In the genomic region with DNA sequence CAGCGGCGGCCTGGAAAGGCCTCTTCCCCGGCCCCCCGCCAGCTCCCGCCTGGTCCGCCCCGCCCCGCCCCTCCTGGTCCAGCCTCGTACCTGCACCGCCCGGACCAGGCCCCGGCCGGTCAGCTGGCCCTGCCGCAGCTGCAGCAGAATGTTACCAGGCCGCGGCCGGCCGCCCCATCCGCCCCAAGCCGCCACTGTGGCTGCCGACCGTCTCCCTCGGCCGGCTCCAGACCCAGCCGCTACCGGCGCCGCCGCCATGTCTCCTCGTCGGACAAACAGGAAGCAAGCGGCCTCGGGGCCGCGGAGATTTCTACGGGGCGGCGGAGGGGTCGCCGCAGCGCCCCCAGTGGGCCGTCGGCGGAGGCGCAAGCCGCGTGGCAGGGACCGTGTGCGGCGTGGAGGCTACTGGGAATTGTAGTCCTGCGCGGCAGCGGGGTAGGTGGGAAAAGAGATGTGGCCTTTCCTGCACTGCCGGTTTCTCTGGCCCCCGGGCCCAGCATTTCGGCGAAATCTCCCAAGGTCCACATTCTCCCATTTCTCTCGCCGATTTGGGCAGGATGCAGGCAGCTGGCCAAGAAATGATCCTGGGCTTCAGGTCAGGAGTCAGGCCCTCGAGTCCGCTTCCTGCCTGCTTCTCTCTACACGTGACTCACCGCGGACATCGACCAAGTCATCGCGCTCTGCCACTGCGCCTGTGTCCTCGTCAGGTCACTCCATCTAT, we compare ENCODE assay signal across 8 cellular contexts. TPM values are rescaled to one million over a fixed set of nuclear protein-coding genes. Genes with fewer than 3 reads are reported as not detected.
A peak's percentile ranks its signal among the peaks of the same experiment; 100 is the strongest.
DNase-seq lines count a peak whose midpoint lies in the region; ATAC-seq and TF ChIP-seq lines count a peak whose summit lies in the region.

A gene with protein sequence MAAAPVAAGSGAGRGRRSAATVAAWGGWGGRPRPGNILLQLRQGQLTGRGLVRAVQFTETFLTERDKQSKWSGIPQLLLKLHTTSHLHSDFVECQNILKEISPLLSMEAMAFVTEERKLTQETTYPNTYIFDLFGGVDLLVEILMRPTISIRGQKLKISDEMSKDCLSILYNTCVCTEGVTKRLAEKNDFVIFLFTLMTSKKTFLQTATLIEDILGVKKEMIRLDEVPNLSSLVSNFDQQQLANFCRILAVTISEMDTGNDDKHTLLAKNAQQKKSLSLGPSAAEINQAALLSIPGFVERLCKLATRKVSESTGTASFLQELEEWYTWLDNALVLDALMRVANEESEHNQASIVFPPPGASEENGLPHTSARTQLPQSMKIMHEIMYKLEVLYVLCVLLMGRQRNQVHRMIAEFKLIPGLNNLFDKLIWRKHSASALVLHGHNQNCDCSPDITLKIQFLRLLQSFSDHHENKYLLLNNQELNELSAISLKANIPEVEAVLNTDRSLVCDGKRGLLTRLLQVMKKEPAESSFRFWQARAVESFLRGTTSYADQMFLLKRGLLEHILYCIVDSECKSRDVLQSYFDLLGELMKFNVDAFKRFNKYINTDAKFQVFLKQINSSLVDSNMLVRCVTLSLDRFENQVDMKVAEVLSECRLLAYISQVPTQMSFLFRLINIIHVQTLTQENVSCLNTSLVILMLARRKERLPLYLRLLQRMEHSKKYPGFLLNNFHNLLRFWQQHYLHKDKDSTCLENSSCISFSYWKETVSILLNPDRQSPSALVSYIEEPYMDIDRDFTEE (minus strand): TSS at position 284 of the 721 bp plus-strand sequence. CDS start 26 bp downstream, at position 258.

- ATAC-seq in GM21825 (IDR thresholded peaks at IDR 0.05; ENCODE audit: unreplicated experiment): peak; percentile 93

- CTCF ChIA-PET in RWPE1 (lab: Yijun Ruan, JAX): interaction anchor here (0.6 to 1.3 kb wide), 9 partner anchors 9 to 1976 kb away, joined by 3 to 5 read pairs (median 4); no protein-coding TSS in a partner anchor

- H3K4me1 ChIP-seq in Karpas-422 (ENCODE audit: low read length): peaks cover 18% of the 10 kb centered on the region
- peaks cover 17% of the 10 kb centered on the region for H3K4me1 ChIP-seq in stomach smooth muscle (ENCODE audit: control insufficient read depth, insufficient read depth, low read length)

- TF ChIP-seq EP300 in neural cell (conservative IDR thresholded peaks at IDR 0.05; ENCODE audit: poor library complexity, severe bottlenecking): peak; percentile 50

- H3K4me2 ChIP-seq in Karpas-422 (ENCODE audit: low read depth, low read length, poor library complexity, severe bottlenecking) (peak within 1 kb of the TSS; percentile 74), neural cell (ENCODE audit: low read length) (peak within 1 kb of the TSS; percentile 100)

- H3K79me2 ChIP-seq in Karpas-422 (ENCODE audit: low read length) (peaks cover 48% of the 10 kb centered on the region), neural cell (replicated peaks; ENCODE audit: insufficient read depth, low read length) (peaks cover 46% of the 10 kb centered on the region)

- H3K36me3 ChIP-seq in Karpas-422 (ENCODE audit: insufficient read depth, low read length) (no peaks in the 10 kb centered on the region), neural cell (ENCODE audit: insufficient read depth, low read length) (no peaks in the 10 kb centered on the region), stomach smooth muscle (ENCODE audit: control insufficient read depth in 2 of 2, insufficient read depth in 2 of 2, low read length in 2 of 2) (no peaks in the 10 kb centered on the region)

- TF ChIP-seq CTCF in RWPE1 (conservative IDR thresholded peaks at IDR 0.05; ENCODE audit: low read depth): peak; percentile 100
- peak; percentile 99 for TF ChIP-seq CTCF in neural cell (IDR thresholded peaks at IDR 0.05; ENCODE audit: poor library complexity, severe bottlenecking)

- H3K9me3 ChIP-seq in Karpas-422 (ENCODE audit: low read length) (no peaks in the 10 kb centered on the region), neural cell (ENCODE audit: low read length) (no peaks in the 10 kb centered on the region), stomach smooth muscle (ENCODE audit: control insufficient read depth in 2 of 2, low read length in 2 of 2) (no peaks in the 10 kb centered on the region)

- no peaks in the 10 kb centered on the region for H3K9me2 ChIP-seq in Karpas-422 (replicated peaks; ENCODE audit: insufficient read depth, low read length)
- no peaks in the 10 kb centered on the region for H3K9me2 ChIP-seq in neural cell (ENCODE audit: insufficient read depth, low read length)

- POLR2A ChIA-PET in RWPE1 (lab: Yijun Ruan, JAX; ENCODE audit: low non-redundant PET): interaction anchor here (0.5 kb wide), 2 partner anchors 16 to 55 kb away, joined by 3 read pairs; no protein-coding TSS in a partner anchor

- DNase-seq in ELR (ENCODE audit: low read depth) (peak; percentile 95), Karpas-422 (peak; percentile 96), RWPE1 (ENCODE audit: low spot score) (peak; percentile 95), fibroblast of the conjunctiva (ENCODE audit: low read depth) (peak; percentile 73)
- DNase-seq in activated effector memory CD4-positive, alpha-beta T cell treated with Interleukin-2 at 50 U/mL for 16 hours: peak; percentile 84

- H2AFZ ChIP-seq in Karpas-422 (ENCODE audit: low read length) (peak within 1 kb of the TSS; percentile 91), neural cell (ENCODE audit: low read depth, low read length) (peak within 1 kb of the TSS; percentile 80)

- peak; percentile 64 for TF ChIP-seq RAD21 in neural cell (conservative IDR thresholded peaks at IDR 0.05)

- H3K4me3 ChIP-seq in Karpas-422 (ENCODE audit: low read length): peak within 1 kb of the TSS; percentile 86
- H3K4me3 ChIP-seq in neural cell (ENCODE audit: low read length): peak within 1 kb of the TSS; percentile 97
- H3K4me3 ChIP-seq in stomach smooth muscle (ENCODE audit: low read length in 2 of 2): peak within 1 kb of the TSS; percentile 93 to 97

- no peaks in the 10 kb centered on the region; the same call in 1 of the 2 replicates for H4K20me1 ChIP-seq in Karpas-422 (ENCODE audit: insufficient read depth, low read depth, low read length)
- no peaks in the 10 kb centered on the region for H4K20me1 ChIP-seq in neural cell (ENCODE audit: insufficient read depth)

- H3K9ac ChIP-seq in Karpas-422 (ENCODE audit: low read length) (peak within 1 kb of the TSS; percentile 85), neural cell (ENCODE audit: low read length) (peak within 1 kb of the TSS; percentile 96), stomach smooth muscle (ENCODE audit: low read length in 2 of 2) (peak within 1 kb of the TSS; percentile 95 to 97)

- H3K27ac ChIP-seq in Karpas-422 (ENCODE audit: low read length) (peak within 1 kb of the TSS; percentile 14; the same call in 1 of the 2 replicates), RWPE1 (peak within 1 kb of the TSS; percentile 80), neural cell (ENCODE audit: low read length) (peak within 1 kb of the TSS; percentile 89), stomach smooth muscle (ENCODE audit: low read length) (peak within 1 kb of the TSS; percentile 69)

- no peaks in the 10 kb centered on the region for H3K27me3 ChIP-seq in Karpas-422 (ENCODE audit: low read length)
- H3K27me3 ChIP-seq in neural cell (ENCODE audit: insufficient read depth, low read depth, low read length): no peaks in the 10 kb centered on the region
- H3K27me3 ChIP-seq in stomach smooth muscle (ENCODE audit: control insufficient read depth in 1 of 2, insufficient read depth in 2 of 2, low read length in 2 of 2): no peaks in the 10 kb centered on the region

- H3F3A ChIP-seq in neural cell (ENCODE audit: insufficient read depth, low read length, poor library complexity, severe bottlenecking): no peaks in the 10 kb centered on the region

TF ChIP-seq in neural cell, 6 proteins besides CTCF, POLR2A, EP300 and RAD21:
- TF ChIP-seq, protein P1, sequence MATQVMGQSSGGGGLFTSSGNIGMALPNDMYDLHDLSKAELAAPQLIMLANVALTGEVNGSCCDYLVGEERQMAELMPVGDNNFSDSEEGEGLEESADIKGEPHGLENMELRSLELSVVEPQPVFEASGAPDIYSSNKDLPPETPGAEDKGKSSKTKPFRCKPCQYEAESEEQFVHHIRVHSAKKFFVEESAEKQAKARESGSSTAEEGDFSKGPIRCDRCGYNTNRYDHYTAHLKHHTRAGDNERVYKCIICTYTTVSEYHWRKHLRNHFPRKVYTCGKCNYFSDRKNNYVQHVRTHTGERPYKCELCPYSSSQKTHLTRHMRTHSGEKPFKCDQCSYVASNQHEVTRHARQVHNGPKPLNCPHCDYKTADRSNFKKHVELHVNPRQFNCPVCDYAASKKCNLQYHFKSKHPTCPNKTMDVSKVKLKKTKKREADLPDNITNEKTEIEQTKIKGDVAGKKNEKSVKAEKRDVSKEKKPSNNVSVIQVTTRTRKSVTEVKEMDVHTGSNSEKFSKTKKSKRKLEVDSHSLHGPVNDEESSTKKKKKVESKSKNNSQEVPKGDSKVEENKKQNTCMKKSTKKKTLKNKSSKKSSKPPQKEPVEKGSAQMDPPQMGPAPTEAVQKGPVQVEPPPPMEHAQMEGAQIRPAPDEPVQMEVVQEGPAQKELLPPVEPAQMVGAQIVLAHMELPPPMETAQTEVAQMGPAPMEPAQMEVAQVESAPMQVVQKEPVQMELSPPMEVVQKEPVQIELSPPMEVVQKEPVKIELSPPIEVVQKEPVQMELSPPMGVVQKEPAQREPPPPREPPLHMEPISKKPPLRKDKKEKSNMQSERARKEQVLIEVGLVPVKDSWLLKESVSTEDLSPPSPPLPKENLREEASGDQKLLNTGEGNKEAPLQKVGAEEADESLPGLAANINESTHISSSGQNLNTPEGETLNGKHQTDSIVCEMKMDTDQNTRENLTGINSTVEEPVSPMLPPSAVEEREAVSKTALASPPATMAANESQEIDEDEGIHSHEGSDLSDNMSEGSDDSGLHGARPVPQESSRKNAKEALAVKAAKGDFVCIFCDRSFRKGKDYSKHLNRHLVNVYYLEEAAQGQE (IDR thresholded peaks at IDR 0.05; ENCODE audit: borderline replicate concordance): peak; percentile 70
- peak; percentile 94 for TF ChIP-seq POLR2AphosphoS5 (IDR thresholded peaks at IDR 0.05)
- no peak for TF ChIP-seq EZH2 (IDR thresholded peaks at IDR 0.05; ENCODE audit: borderline replicate concordance, insufficient read depth, low read length, poor library complexity, severe bottlenecking)
- peak; percentile 38 for TF ChIP-seq SMC3 (conservative IDR thresholded peaks at IDR 0.05; ENCODE audit: poor library complexity)
- peak; percentile 86 for TF ChIP-seq MXI1 (conservative IDR thresholded peaks at IDR 0.05; ENCODE audit: poor library complexity, severe bottlenecking)
- TF ChIP-seq TAF1 (IDR thresholded peaks at IDR 0.05; ENCODE audit: low read depth): peak; percentile 63

RNA-seq across cellular contexts. Expression of the gene that starts here (rescaled TPM):
- 30.3 and 41.3 TPM in 2 replicates for total RNA-seq in Karpas-422 (2014; rRNA removed; shearing (Covaris generic); ENCODE audit: low replicate concordance)
- polyA plus RNA-seq in neural cell: 85.9 and 93.0 TPM in 2 replicates
- 98.5 and 112 TPM in 2 replicates for polyA minus RNA-seq in neural cell

Comparison
In these comparisons a context has a peak if more than half of its experiments do, and no peak if none do; other contexts are left out.
1. Peak in every context shown above with its lines: DNase-seq, ATAC-seq, H3K4me3 ChIP-seq and H3K27ac ChIP-seq.
2. H3K27ac ChIP-seq: peak in every context shown above with its lines; median percentile 89 in neural cell; 80 in RWPE1; 69 in stomach smooth muscle; 14 in Karpas-422.